ENCODE assay signal across 31 cellular contexts in the genomic region with DNA sequence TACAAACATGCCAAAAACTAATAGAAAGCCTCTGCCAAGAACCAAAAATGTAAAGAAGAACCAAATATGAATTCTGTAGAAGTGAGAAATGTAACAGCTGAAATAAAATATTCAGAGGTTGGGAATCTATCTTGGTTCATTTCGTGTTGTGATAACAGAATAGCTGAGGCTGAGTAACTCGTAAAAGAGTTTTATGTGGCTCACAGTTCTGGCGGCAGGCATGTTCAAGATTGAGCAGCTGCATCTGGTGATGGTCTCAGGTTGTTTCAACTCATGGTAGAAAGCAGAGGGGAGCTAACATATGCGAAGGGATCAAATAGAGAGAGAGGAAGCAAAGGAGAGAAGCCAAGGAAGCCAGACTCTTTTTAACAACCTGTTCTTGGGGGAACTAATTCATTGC.
"Had no signal": no experiment of that assay in that cellular context is flagged by ENCODE, and none has a peak within 500 bp of the region (broad histone marks: within the 10 kb centered on the region; RNA-seq: fewer than 3 reads in every experiment).

No MANE protein-coding gene starts in this region.

- H3K36me3 Mint-ChIP-seq: activated CD8-positive, alpha-beta memory T cell treated with anti-CD3 and anti-CD28 coated beads, Interleukin-2, amount 10 ng/mL, durations not matched to agents 7 days and 5 days; activated naive CD8-positive, alpha-beta T cell treated with anti-CD3 and anti-CD28 coated beads for 36 hours had no signal

- H3K4me3 Mint-ChIP-seq: activated CD4-positive, alpha-beta memory T cell treated with anti-CD3 and anti-CD28 coated beads, Interleukin-2, amount 10 ng/mL, durations not matched to agents 7 days and 5 days; activated CD8-positive, alpha-beta memory T cell treated with anti-CD3 and anti-CD28 coated beads, Interleukin-2, amount 10 ng/mL, durations not matched to agents 7 days and 5 days; activated naive CD8-positive, alpha-beta T cell treated with anti-CD3 and anti-CD28 coated beads for 36 hours had no signal

- H3K27me3 ChIP-seq: brain microvascular endothelial cell had no signal

- H3K4me1 Mint-ChIP-seq: activated CD4-positive, alpha-beta memory T cell treated with anti-CD3 and anti-CD28 coated beads, Interleukin-2, amount 10 ng/mL, durations not matched to agents 7 days and 5 days; activated CD8-positive, alpha-beta memory T cell treated with anti-CD3 and anti-CD28 coated beads, Interleukin-2, amount 10 ng/mL, durations not matched to agents 7 days and 5 days; activated naive CD8-positive, alpha-beta T cell treated with anti-CD3 and anti-CD28 coated beads for 36 hours had no signal

- H3K4me3 ChIP-seq: SK-N-MC had no signal

- H3K36me3 ChIP-seq: brain microvascular endothelial cell, WERI-Rb-1 had no signal

- H3K27ac ChIP-seq: brain microvascular endothelial cell, SK-N-MC, WERI-Rb-1 had no signal

- ATAC-seq: activated CD8-positive, alpha-beta memory T cell treated with anti-CD3 and anti-CD28 coated beads, Interleukin-2, amount 10 ng/mL, durations not matched to agents 7 days and 5 days had no signal

- H3K27ac Mint-ChIP-seq: activated CD4-positive, alpha-beta memory T cell treated with anti-CD3 and anti-CD28 coated beads, Interleukin-2, amount 10 ng/mL, durations not matched to agents 7 days and 5 days; activated CD8-positive, alpha-beta memory T cell treated with anti-CD3 and anti-CD28 coated beads, Interleukin-2, amount 10 ng/mL, durations not matched to agents 7 days and 5 days; activated naive CD8-positive, alpha-beta T cell treated with anti-CD3 and anti-CD28 coated beads for 36 hours had no signal

- H3K27me3 Mint-ChIP-seq: activated CD4-positive, alpha-beta memory T cell treated with anti-CD3 and anti-CD28 coated beads, Interleukin-2, amount 10 ng/mL, durations not matched to agents 7 days and 5 days; activated CD8-positive, alpha-beta memory T cell treated with anti-CD3 and anti-CD28 coated beads, Interleukin-2, amount 10 ng/mL, durations not matched to agents 7 days and 5 days had no signal

- DNase-seq: activated CD4-positive, alpha-beta memory T cell treated with anti-CD3 and anti-CD28 coated beads, Interleukin-2, amount 10 ng/mL, durations not matched to agents 7 days and 5 days; activated CD4-positive, alpha-beta T cell treated with anti-CD3 and anti-CD28 coated beads for 1 hour; activated CD4-positive, alpha-beta T cell treated with anti-CD3 and anti-CD28 coated beads for 48 hours; activated CD4-positive, CD25-positive, alpha-beta regulatory T cell; activated CD8-positive, alpha-beta memory T cell treated with anti-CD3 and anti-CD28 coated beads for 24 hours; activated CD8-positive, alpha-beta memory T cell treated with anti-CD3 and anti-CD28 coated beads, Interleukin-2, amount 10 ng/mL, durations not matched to agents 7 days and 5 days; activated CD8-positive, alpha-beta memory T cell treated with anti-CD3 and anti-CD28 coated beads, Interleukin-2, amount 50 U/mL, for 48 hours; activated effector memory CD4-positive, alpha-beta T cell treated with Interleukin-2 at 50 U/mL for 16 hours; activated naive CD4-positive, alpha-beta T cell treated with anti-CD3 and anti-CD28 coated beads, Interleukin-2, amount 50 U/mL, for 16 hours; activated naive CD8-positive, alpha-beta T cell treated with anti-CD3 and anti-CD28 coated beads for 36 hours; activated T-cell treated with anti-CD3 and anti-CD28 coated beads, Interleukin-2, amount 50 U/mL, for 48 hours; amniotic stem cell; aorta; brain microvascular endothelial cell; MM.1S; MV-4-11; NCI-H1092; NCI-H1417; NCI-H146; NCI-H187; NCI-H2029 treated with DMSO at 0.1 percent for 48 hours; NCI-H2107; NCI-H2171; NCI-H510A; NCI-H526; NCI-H748 treated with DMSO at 0.1 percent for 48 hours; NK-92 treated with Interleukin-12 subunit alpha and Interleukin-12 subunit beta, amount 100 ng/mL, for 24 hours; Right ventricle myocardium superior; T1000; WERI-Rb-1 had no signal
